In the genomic region with DNA sequence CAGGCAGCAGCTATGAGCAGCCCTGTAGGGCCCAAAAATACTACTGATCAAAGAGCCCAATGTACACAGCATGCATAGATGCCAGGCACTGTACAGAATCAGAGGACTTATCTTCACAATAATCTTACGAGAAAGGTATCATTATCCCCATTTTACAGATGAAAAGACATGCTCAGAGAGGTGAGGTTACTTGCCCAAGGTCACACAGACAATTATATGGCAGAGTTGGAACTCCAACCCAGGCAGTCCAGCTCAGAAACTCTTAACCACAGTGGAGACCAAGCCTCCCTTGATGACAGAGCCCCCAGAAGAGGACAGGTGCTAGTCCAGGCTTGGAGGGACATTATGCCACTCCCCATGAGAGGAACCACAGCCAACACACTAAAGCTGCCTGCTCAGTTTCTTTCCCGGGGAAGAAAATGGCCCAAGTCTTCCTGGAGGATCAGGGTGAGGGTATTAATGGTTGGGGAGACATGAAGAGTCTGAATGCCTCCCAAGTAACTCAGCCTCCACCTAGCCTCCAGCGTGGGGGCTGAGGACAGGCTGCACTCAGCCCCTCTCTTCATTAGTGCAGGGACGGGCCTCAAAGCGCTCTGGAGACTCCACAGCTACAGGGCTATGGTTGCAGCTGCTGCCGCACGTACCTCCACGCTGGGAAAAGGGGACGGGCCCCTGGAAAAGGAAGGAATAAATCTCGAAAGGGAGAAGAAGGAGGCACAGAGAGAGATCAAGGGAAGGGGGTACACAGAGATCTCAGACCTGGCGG, we compare ENCODE assay signal across 9 cellular contexts. TPM values are rescaled to one million over a fixed set of nuclear protein-coding genes. Genes with fewer than 3 reads are reported as not detected.
DNase-seq lines count a peak whose midpoint lies in the region; ATAC-seq, FAIRE-seq and TF ChIP-seq lines count a peak whose summit lies in the region.
"Had no signal": no experiment of that assay in that cellular context is flagged by ENCODE, and none has a peak within 500 bp of the region (broad histone marks: within the 10 kb centered on the region; RNA-seq: fewer than 3 reads in every experiment).

No MANE protein-coding gene starts in this region.

- TF ChIP-seq CTCF in pancreas (IDR thresholded peaks at IDR 0.05) = no peak

- H3K4me1 Mint-ChIP-seq in activated CD4-positive, alpha-beta T cell treated with anti-CD3 and anti-CD28 coated beads for 36 hours = peaks cover 53% of the 10 kb centered on the region

- 8 to 14% methylated on average over 10 to 11 of the region's 11 CpGs for WGBS in pancreas, 2 donors

- peaks cover 0 to 8% (median 3%) of the 10 kb centered on the region in 3 donors for H3K4me1 ChIP-seq in pancreas

- peak overlapping the region; percentile 87 for H3K4me3 Mint-ChIP-seq in activated CD4-positive, alpha-beta T cell treated with anti-CD3 and anti-CD28 coated beads for 36 hours

- peak overlapping the region; percentile 70 for H3K27ac Mint-ChIP-seq in activated CD4-positive, alpha-beta T cell treated with anti-CD3 and anti-CD28 coated beads for 36 hours

- H3K36me3 Mint-ChIP-seq in activated CD4-positive, alpha-beta T cell treated with anti-CD3 and anti-CD28 coated beads for 36 hours (ENCODE audit: low read depth) = peaks cover 29% of the 10 kb centered on the region

- CTCF ChIA-PET in activated CD4-positive, alpha-beta T cell treated with anti-CD3 and anti-CD28 coated beads for 36 hours (lab: Charles Lee) = interaction anchor here (0.5 to 7.7 kb wide), 10 partner anchors 8 to 167 kb away, joined by 3 to 38 read pairs (median 4); a partner anchor contains a TSS

- peak overlapping the region; percentile 77 for H3K9ac ChIP-seq in SK-N-MC (ENCODE audit: insufficient read length)

- intact Hi-C loops in activated CD4-positive, alpha-beta T cell treated with anti-CD3 and anti-CD28 coated beads for 36 hours (cut with DNase I, micrococcal nuclease) = loop anchor here (1.0 to 10.0 kb wide), 11 partner anchors 19 to 510 kb away; a partner anchor contains a TSS
- intact Hi-C loops in pancreas (cut with DNase I) = no loop called here

- POLR2A ChIA-PET in activated CD4-positive, alpha-beta T cell treated with anti-CD3 and anti-CD28 coated beads for 36 hours (lab: Charles Lee) = interaction anchor here (0.8 kb wide), 1 partner anchor 20 kb away, joined by 5 read pairs; a partner anchor contains a TSS

- H3K9me3 ChIP-seq in SK-N-MC (ENCODE audit: low read depth, low read length) (no peaks in the 10 kb centered on the region), pancreas (no peaks in the 10 kb centered on the region)

- no peaks in the 10 kb centered on the region for H3K27me3 ChIP-seq in pancreas

- no peak for FAIRE-seq in pancreas (lab: Jason Lieb, UNC)

- no peak for ATAC-seq in activated CD4-positive, alpha-beta T cell treated with anti-CD3 and anti-CD28 coated beads for 36 hours
- ATAC-seq in pancreas = peak; percentile 16 to 33 (median 24)
- ATAC-seq in HG02610 (IDR thresholded peaks at IDR 0.05; ENCODE audit: unreplicated experiment) = no peak

- no peak overlapping the region for H3K27ac ChIP-seq in SK-N-MC
- H3K27ac ChIP-seq in pancreas = peak overlapping the region in 1 of 4 donors; percentile 13

- no peaks in the 10 kb centered on the region for H3K9me3 Mint-ChIP-seq in activated CD4-positive, alpha-beta T cell treated with anti-CD3 and anti-CD28 coated beads for 36 hours (ENCODE audit: low read depth)

- DNase-seq in activated CD4-positive, alpha-beta T cell treated with anti-CD3 and anti-CD28 coated beads for 36 hours = peak; percentile 30
- no peak for DNase-seq in activated CD4-positive, alpha-beta T cell treated with anti-CD3 and anti-CD28 coated beads, Interleukin-2, amount 50 U/mL, for 1 hour
- DNase-seq in SK-N-MC (ENCODE audit: low read depth, low spot score) (no peak), fibroblast of peridontal ligament (ENCODE audit: extremely low read depth) (peak; percentile 17), pancreas (peak in 1 of 6 donors; percentile 21), NCI-H2171 treated with DMSO at 0.1 percent for 48 hours (lab: John Stamatoyannopoulos, UW) (no peak), NCI-H187 (lab: John Stamatoyannopoulos, UW) (no peak)

- peaks cover 10% of the 10 kb centered on the region; the same call in 1 of the 2 replicates for H3K36me3 ChIP-seq in SK-N-MC (ENCODE audit: insufficient read depth, low read length)
- peaks cover 0 to 20% (median 7%) of the 10 kb centered on the region in 3 donors for H3K36me3 ChIP-seq in pancreas

- peak overlapping the region; percentile 93 for H3K4me3 ChIP-seq in SK-N-MC
- H3K4me3 ChIP-seq in pancreas = peak overlapping the region; percentile 66 to 91 (median 87)

- no peaks in the 10 kb centered on the region for H3K27me3 Mint-ChIP-seq in activated CD4-positive, alpha-beta T cell treated with anti-CD3 and anti-CD28 coated beads for 36 hours

RNA-seq across cellular contexts. Expression of a gene that starts 0.8 kb away (rescaled TPM):
- 10 to 100 TPM; 35.9 to 48.7 TPM for total RNA-seq in activated CD4-positive, alpha-beta T cell treated with anti-CD3 and anti-CD28 coated beads for 36 hours
- 10 to 100 TPM in 4 of 6 donors, 1 to 10 TPM in 2; 9.3 to 17.9 (median 11.2) TPM for total RNA-seq in pancreas
- 10 to 100 TPM; 18.1 to 31.1 TPM for polyA plus RNA-seq in pancreas

RNA-seq across cellular contexts. Expression of a gene that starts 19.7 kb away (rescaled TPM):
- total RNA-seq in activated CD4-positive, alpha-beta T cell treated with anti-CD3 and anti-CD28 coated beads for 36 hours = 10 to 100 TPM; 38.7 to 41.4 TPM
- total RNA-seq in pancreas = 10 to 100 TPM in 5 of 6 donors, 1 to 10 TPM in 1; 9.4 to 26.5 (median 15.9) TPM
- polyA plus RNA-seq in pancreas = 10 to 100 TPM in 1 of 2 donors, 1 to 10 TPM in 1; 9.2 to 24.0 TPM

RNA-seq across cellular contexts. Expression of a gene that starts 25.1 kb away (rescaled TPM):
- 100 to 1,000 TPM; 131 to 133 TPM for total RNA-seq in activated CD4-positive, alpha-beta T cell treated with anti-CD3 and anti-CD28 coated beads for 36 hours
- 1 to 10 TPM in 5 of 6 donors, under 1 TPM in 1; 0.69 to 5.5 (median 1.8) TPM for total RNA-seq in pancreas
- 1 to 10 TPM; 2.4 to 8.4 TPM for polyA plus RNA-seq in pancreas

RNA-seq across cellular contexts. Expression of a gene that starts 45.5 kb away (rescaled TPM):
- not detected for total RNA-seq in activated CD4-positive, alpha-beta T cell treated with anti-CD3 and anti-CD28 coated beads for 36 hours
- total RNA-seq in pancreas = under 1 TPM in 2 of 6 donors, not detected in 4; 0.09 to 0.19 TPM
- under 1 TPM in 1 of 2 donors, not detected in 1; 0.02 TPM for polyA plus RNA-seq in pancreas
- total RNA-seq: dermis microvascular lymphatic vessel endothelial cell had no signal

RNA-seq across cellular contexts. Expression of a gene that starts 47.2 kb away (rescaled TPM):
- total RNA-seq in activated CD4-positive, alpha-beta T cell treated with anti-CD3 and anti-CD28 coated beads for 36 hours = 100 to 1,000 TPM; 142 to 165 TPM
- total RNA-seq in pancreas = 1 to 10 TPM in 5 of 6 donors, under 1 TPM in 1; 0.93 to 2.7 (median 1.7) TPM
- 1 to 10 TPM; 3.9 to 7.4 TPM for polyA plus RNA-seq in pancreas

Comparison
In these comparisons a context has a peak if more than half of its experiments do, and no peak if none do; other contexts are left out.
1. DNase-seq: peak in activated CD4-positive, alpha-beta T cell treated with anti-CD3 and anti-CD28 coated beads for 36 hours (single experiment) and fibroblast of peridontal ligament (single experiment); none in activated CD4-positive, alpha-beta T cell treated with anti-CD3 and anti-CD28 coated beads, Interleukin-2, amount 50 U/mL, for 1 hour (single experiment), SK-N-MC (single experiment), NCI-H2171 treated with DMSO at 0.1 percent for 48 hours (single experiment) and NCI-H187 (0 of 2).
2. ATAC-seq: peak in pancreas (4 of 4); none in activated CD4-positive, alpha-beta T cell treated with anti-CD3 and anti-CD28 coated beads for 36 hours (single experiment) and HG02610 (single experiment).
3. RNA of a gene that starts 25.1 kb away (total RNA-seq): 131 to 133 TPM in activated CD4-positive, alpha-beta T cell treated with anti-CD3 and anti-CD28 coated beads for 36 hours; 0.69 to 5.5 TPM in pancreas; every median in the first group is over 10 times any median in the second.
4. intact Hi-C loops: an anchor here in activated CD4-positive, alpha-beta T cell treated with anti-CD3 and anti-CD28 coated beads for 36 hours (1.0 to 10.0 kb wide); none called in pancreas.